Comparison of ENCODE assay signal across 12 cellular contexts in the genomic region with DNA sequence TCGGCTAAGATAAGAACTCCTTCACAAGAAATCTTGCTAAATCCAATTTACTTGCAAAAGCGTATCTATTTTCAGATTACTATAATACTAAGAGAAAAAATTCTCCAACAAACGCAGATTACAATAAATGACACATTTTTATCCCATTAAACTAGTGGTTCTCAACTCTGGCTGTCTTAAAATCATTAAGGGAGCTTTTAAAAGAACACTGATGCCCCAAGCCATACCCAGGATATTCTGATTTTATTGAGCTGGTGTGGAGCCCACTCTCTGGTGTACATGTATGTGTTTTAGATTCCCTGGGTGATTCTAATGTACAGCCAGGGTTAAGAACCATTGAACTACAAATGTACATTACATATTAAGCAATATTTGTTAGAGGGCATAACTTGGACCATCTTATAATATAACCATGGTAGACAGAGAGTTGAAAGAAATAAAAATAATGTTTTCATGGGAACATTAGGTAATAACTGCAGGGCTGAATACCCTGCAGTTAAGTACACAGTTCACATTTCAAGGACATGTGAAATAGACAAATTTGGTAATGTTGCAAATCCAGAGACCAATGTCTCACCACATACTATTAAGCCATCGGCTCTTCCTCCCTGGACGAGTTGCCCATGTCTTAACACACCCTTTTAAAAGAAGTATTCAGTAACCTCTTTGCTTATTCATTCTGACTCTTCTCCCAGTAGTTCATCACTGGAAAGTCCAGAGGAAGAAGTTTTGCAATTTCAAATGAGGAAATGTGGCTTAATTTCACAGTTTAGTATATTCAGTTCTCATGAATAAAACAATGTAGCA. TPM values are rescaled to one million over a fixed set of nuclear protein-coding genes. Genes with fewer than 3 reads are reported as not detected.
A peak's percentile ranks its signal among the peaks of the same experiment; 100 is the strongest.
DNase-seq lines count a peak whose midpoint lies in the region; ATAC-seq and TF ChIP-seq lines count a peak whose summit lies in the region.
"Had no signal": no experiment of that assay in that cellular context is flagged by ENCODE, and none has a peak within 500 bp of the region (broad histone marks: within the 10 kb centered on the region; RNA-seq: fewer than 3 reads in every experiment).

No MANE protein-coding gene starts in this region.

- peaks cover 14% of the 10 kb centered on the region for H3K79me2 ChIP-seq in PC-3 (ENCODE audit: low read length)

- H3K4me1 ChIP-seq in PC-3 (ENCODE audit: insufficient read depth, low read length), result peaks cover 50% of the 10 kb centered on the region

- no peaks in the 10 kb centered on the region for H3K9me2 ChIP-seq in PC-3 (replicated peaks; ENCODE audit: low read length)

- H3K4me3 Mint-ChIP-seq in Calu3 (ENCODE audit: low read depth, unreplicated experiment) (peak overlapping the region; percentile 24), osteocyte (ENCODE audit: unreplicated experiment) (no peak overlapping the region)
- H3K4me3 Mint-ChIP-seq: activated CD8-positive, alpha-beta T cell treated with anti-CD3 and anti-CD28 coated beads, Interleukin-2, amount 10 ng/mL, durations not matched to agents 7 days and 5 days; mesothelial cell of epicardium had no signal

- H3K4me1 Mint-ChIP-seq in Calu3 (ENCODE audit: low read depth, unreplicated experiment) (peaks cover 28% of the 10 kb centered on the region), osteocyte (ENCODE audit: unreplicated experiment) (peaks cover 39% of the 10 kb centered on the region)

- peaks cover 17% of the 10 kb centered on the region for H3K36me3 Mint-ChIP-seq in Calu3 (ENCODE audit: insufficient read depth, unreplicated experiment)
- H3K36me3 Mint-ChIP-seq in osteocyte (ENCODE audit: unreplicated experiment), result no peaks in the 10 kb centered on the region
- H3K36me3 Mint-ChIP-seq: mesothelial cell of epicardium had no signal

- CTCF ChIA-PET in Calu3 (lab: Charles Lee), result interaction anchor here (0.6 kb wide), 1 partner anchor 19 kb away, joined by 4 read pairs; no protein-coding TSS in a partner anchor
- CTCF ChIA-PET in PC-3 (lab: Charles Lee), result no interaction called here

- POLR2A ChIA-PET in PC-3 (lab: Charles Lee; ENCODE audit: unreplicated experiment), result interaction anchor here (0.7 kb wide), 1 partner anchor 129 kb away, joined by 4 read pairs; no protein-coding TSS in a partner anchor

- H3K9me3 ChIP-seq in PC-3 (ENCODE audit: low read length), result no peaks in the 10 kb centered on the region

- H3K4me3 ChIP-seq in PC-3 (ENCODE audit: low read length), result peak overlapping the region; percentile 53

- ATAC-seq in PC-3 (peak; percentile 57), GM18867 (IDR thresholded peaks at IDR 0.05; ENCODE audit: unreplicated experiment) (no peak)
- ATAC-seq: activated CD8-positive, alpha-beta T cell treated with anti-CD3 and anti-CD28 coated beads, Interleukin-2, amount 10 ng/mL, durations not matched to agents 7 days and 5 days had no signal

- no peaks in the 10 kb centered on the region for H3K36me3 ChIP-seq in PC-3 (ENCODE audit: low read depth, low read length)

- no peak for TF ChIP-seq CTCF in Calu3 (IDR thresholded peaks at IDR 0.05; ENCODE audit: unreplicated experiment)
- TF ChIP-seq CTCF in PC-3 (conservative IDR thresholded peaks at IDR 0.05; ENCODE audit: low read depth, low read length), result no peak
- TF ChIP-seq CTCF in osteocyte (IDR thresholded peaks at IDR 0.05), result no peak

- DNase-seq in Calu3 (no peak), PC-3 (peak; percentile 81), fibroblast of gingiva (ENCODE audit: low read depth) (peak; percentile 97), osteocyte (ENCODE audit: extremely low spot score, unreplicated experiment) (no peak), iPS-NIHi11 (ENCODE audit: low spot score) (no peak), middle frontal gyrus (ENCODE audit: extremely low spot score, low spot score) (no peak)
- no peak for DNase-seq in activated CD4-positive, alpha-beta T cell treated with anti-CD3 and anti-CD28 coated beads for 4 hours
- DNase-seq: activated CD8-positive, alpha-beta T cell treated with anti-CD3 and anti-CD28 coated beads, Interleukin-2, amount 10 ng/mL, durations not matched to agents 7 days and 5 days; cerebellar nuclear complex; NCI-H774 had no signal

- H3K27me3 Mint-ChIP-seq in Calu3 (ENCODE audit: unreplicated experiment) (no peaks in the 10 kb centered on the region), osteocyte (ENCODE audit: unreplicated experiment) (no peaks in the 10 kb centered on the region)

- no peaks in the 10 kb centered on the region for H4K20me1 ChIP-seq in PC-3 (ENCODE audit: low read length)

- H3K27me3 ChIP-seq in PC-3 (ENCODE audit: low read length), result no peaks in the 10 kb centered on the region

- peak overlapping the region; percentile 79 for H3K4me2 ChIP-seq in PC-3 (ENCODE audit: low read length)

- TSS peak; percentile 84 for BruUV-seq in Calu3 (replicated peaks; lab: Mats Ljungman, UMichigan)
- TSS peak; percentile 95 for BruUV-seq in PC-3 (replicated peaks; lab: Mats Ljungman, UMichigan)

- H3K27ac ChIP-seq in PC-3 (ENCODE audit: low read length), result peak overlapping the region; percentile 86

- peak overlapping the region; percentile 96 for H3K27ac Mint-ChIP-seq in Calu3 (ENCODE audit: unreplicated experiment)
- peak overlapping the region; percentile 84 for H3K27ac Mint-ChIP-seq in osteocyte (ENCODE audit: unreplicated experiment)
- H3K27ac Mint-ChIP-seq: activated CD8-positive, alpha-beta T cell treated with anti-CD3 and anti-CD28 coated beads, Interleukin-2, amount 10 ng/mL, durations not matched to agents 7 days and 5 days; mesothelial cell of epicardium had no signal

- H2AFZ ChIP-seq in PC-3 (ENCODE audit: low read length), result peak overlapping the region; percentile 27; the same call in 1 of the 2 replicates

- H3K9me3 Mint-ChIP-seq in Calu3 (ENCODE audit: low read depth, unreplicated experiment) (no peaks in the 10 kb centered on the region), osteocyte (ENCODE audit: unreplicated experiment) (no peaks in the 10 kb centered on the region)
- H3K9me3 Mint-ChIP-seq: mesothelial cell of epicardium had no signal

- intact Hi-C loops in Calu3 (cut with micrococcal nuclease; ENCODE audit: unreplicated experiment), result loop anchor here (10.0 kb wide), 1 partner anchor 75 kb away; no protein-coding TSS in a partner anchor
- intact Hi-C loops in PC-3 (cut with micrococcal nuclease), result loop anchor here (1.0 to 2.0 kb wide), 2 partner anchors 17 to 129 kb away; no protein-coding TSS in a partner anchor

- H3F3A ChIP-seq in PC-3 (ENCODE audit: low read length, unreplicated experiment), result no peaks in the 10 kb centered on the region

- peak overlapping the region; percentile 57 for H3K9ac ChIP-seq in PC-3 (ENCODE audit: low read length)

RNA-seq across cellular contexts. Expression of a gene that starts 6.2 kb away (rescaled TPM):
- total RNA-seq in Calu3 (2022) (23.3 and 26.0 TPM in 2 replicates), PC-3 (2014; rRNA removed) (2.5 and 6.5 TPM in 2 replicates), osteocyte (0.83 and 0.84 TPM in 2 replicates)

Comparison
In these comparisons a context has a peak if more than half of its experiments do, and no peak if none do; other contexts are left out.
1. DNase-seq: peak in PC-3 (single experiment) and fibroblast of gingiva (single experiment); none in Calu3 (single experiment), osteocyte (single experiment), iPS-NIHi11 (single experiment), activated CD4-positive, alpha-beta T cell treated with anti-CD3 and anti-CD28 coated beads for 4 hours (0 of 2) and middle frontal gyrus (single experiment).